In the genomic region with DNA sequence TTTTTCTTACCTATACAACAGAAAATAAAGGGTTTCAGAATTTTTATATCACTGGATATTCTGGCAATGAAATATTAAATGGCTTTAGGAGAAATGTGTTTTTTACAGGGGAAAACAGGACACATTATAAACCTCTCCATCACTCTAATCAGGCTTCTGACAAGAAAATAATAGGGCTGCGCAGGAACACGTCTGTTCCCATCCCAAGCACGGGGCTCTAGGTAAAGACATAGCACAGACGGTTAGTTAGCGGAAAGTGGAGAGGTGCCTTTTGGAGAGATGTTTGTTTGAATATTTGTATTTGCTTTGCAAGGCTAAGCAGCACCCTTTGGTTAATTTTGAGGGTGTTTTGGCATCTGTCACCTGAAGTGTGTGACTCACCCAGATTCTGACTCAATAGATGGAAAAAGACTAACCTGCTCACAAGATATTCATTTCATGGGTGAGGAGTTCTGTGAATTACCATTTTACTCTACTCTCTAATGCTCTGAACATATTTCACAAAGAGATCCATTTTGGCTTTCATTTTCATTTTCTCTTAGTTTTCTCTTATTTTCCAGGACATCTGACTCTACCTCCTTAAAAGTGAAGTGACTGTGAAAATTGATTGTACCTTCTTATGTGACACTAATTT, we compare ENCODE assay signal across 1 cellular context.
TF ChIP-seq lines count a peak whose summit lies in the region.

No MANE protein-coding gene starts in this region.

TF ChIP-seq in WTC11, 78 proteins besides CTCF, POLR2A, EP300 and RAD21 (continued from another document):
- TF ChIP-seq, protein P1, sequence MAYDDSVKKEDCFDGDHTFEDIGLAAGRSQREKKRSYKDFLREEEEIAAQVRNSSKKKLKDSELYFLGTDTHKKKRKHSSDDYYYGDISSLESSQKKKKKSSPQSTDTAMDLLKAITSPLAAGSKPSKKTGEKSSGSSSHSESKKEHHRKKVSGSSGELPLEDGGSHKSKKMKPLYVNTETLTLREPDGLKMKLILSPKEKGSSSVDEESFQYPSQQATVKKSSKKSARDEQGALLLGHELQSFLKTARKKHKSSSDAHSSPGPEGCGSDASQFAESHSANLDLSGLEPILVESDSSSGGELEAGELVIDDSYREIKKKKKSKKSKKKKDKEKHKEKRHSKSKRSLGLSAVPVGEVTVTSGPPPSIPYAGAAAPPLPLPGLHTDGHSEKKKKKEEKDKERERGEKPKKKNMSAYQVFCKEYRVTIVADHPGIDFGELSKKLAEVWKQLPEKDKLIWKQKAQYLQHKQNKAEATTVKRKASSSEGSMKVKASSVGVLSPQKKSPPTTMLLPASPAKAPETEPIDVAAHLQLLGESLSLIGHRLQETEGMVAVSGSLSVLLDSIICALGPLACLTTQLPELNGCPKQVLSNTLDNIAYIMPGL (CRISPR knock-in tag; IDR thresholded peaks at IDR 0.05), result no peak
- TF ChIP-seq, protein P2, sequence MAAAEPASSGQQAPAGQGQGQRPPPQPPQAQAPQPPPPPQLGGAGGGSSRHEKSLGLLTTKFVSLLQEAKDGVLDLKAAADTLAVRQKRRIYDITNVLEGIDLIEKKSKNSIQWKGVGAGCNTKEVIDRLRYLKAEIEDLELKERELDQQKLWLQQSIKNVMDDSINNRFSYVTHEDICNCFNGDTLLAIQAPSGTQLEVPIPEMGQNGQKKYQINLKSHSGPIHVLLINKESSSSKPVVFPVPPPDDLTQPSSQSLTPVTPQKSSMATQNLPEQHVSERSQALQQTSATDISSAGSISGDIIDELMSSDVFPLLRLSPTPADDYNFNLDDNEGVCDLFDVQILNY (CRISPR knock-in tag; IDR thresholded peaks at IDR 0.05), result no peak
TF ChIP-seq in WTC11: peak in this region for 0.
